9 cellular contexts compared by ENCODE assay signal in the genomic region with DNA sequence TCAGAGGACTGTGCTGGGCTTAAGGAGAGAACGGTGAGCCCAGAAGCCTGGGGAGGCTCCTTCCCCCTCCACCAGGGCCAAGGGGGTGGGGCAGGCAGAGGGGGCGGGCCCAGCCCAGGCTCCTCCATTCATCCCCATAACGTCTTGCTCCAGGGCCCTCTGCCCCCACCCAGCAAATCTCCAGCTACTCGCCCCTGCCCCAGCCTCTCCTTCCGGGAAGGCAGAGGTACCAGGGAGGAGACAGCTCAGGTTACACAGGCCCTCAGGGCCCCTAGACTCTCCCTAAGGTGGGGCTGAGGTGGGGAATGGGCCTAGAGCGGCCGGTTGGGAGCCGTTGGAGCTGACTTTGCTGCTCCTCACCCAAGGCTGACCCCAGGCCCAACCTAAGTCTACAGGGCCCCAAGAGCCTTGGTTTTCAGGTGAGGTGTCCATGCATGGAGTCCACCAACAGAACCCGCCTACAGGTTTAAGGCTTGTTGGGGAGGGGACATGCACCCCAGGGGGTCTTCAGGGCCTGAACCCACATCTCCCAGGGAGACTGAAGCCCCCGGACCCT. TPM values are rescaled to one million over a fixed set of nuclear protein-coding genes. Genes with fewer than 3 reads are reported as not detected.
A peak's percentile ranks its signal among the peaks of the same experiment; 100 is the strongest.
DNase-seq lines count a peak whose midpoint lies in the region; ATAC-seq, FAIRE-seq and TF ChIP-seq lines count a peak whose summit lies in the region.
"Had no signal": no experiment of that assay in that cellular context is flagged by ENCODE, and none has a peak within 500 bp of the region (broad histone marks: within the 10 kb centered on the region; RNA-seq: fewer than 3 reads in every experiment).

No MANE protein-coding gene starts in this region.

- H3K23ac ChIP-seq in IMR-90 (ENCODE audit: low read depth, low read length) = no peak overlapping the region

- H3K79me1 ChIP-seq in IMR-90 (ENCODE audit: low read depth in 1 of 2, low read length in 2 of 2) = no peaks in the 10 kb centered on the region

- H3K27me3 ChIP-seq in IMR-90 (ENCODE audit: control insufficient read depth, insufficient read depth, low read length) = no peaks in the 10 kb centered on the region
- no peaks in the 10 kb centered on the region for H3K27me3 ChIP-seq in breast epithelium
- H3K27me3 ChIP-seq in liver (ENCODE audit: control insufficient read depth in 4 of 4, insufficient read depth in 4 of 4, low read length in 3 of 4) = no peaks in the 10 kb centered on the region

- H3K56ac ChIP-seq in IMR-90 (ENCODE audit: extremely low read depth, insufficient read depth, low read length) = no peak overlapping the region

- H4K91ac ChIP-seq in IMR-90 (ENCODE audit: insufficient read depth, low read depth, low read length) = no peak overlapping the region

- H3K36me3 Mint-ChIP-seq in immature natural killer cell = no peaks in the 10 kb centered on the region

- H3K4me2 ChIP-seq in A549 (peak overlapping the region; percentile 91), IMR-90 (ENCODE audit: low read depth, low read length) (peak overlapping the region; percentile 69)

- H2BK5ac ChIP-seq in IMR-90 (ENCODE audit: low read depth, low read length, poor library complexity, severe bottlenecking) = no peak overlapping the region

- TF ChIP-seq CTCF in A549 (IDR thresholded peaks at IDR 0.05) = no peak
- no peak for TF ChIP-seq CTCF in IMR-90 (conservative IDR thresholded peaks at IDR 0.05; ENCODE audit: low read depth, low read length)
- no peak for TF ChIP-seq CTCF in breast epithelium (IDR thresholded peaks at IDR 0.05)
- no peak for TF ChIP-seq CTCF in liver (IDR thresholded peaks at IDR 0.05; ENCODE audit: low read depth, low read length, missing input control)

- H3K36me3 ChIP-seq in IMR-90 (ENCODE audit: control insufficient read depth, insufficient read depth, low read length) (peaks cover 4% of the 10 kb centered on the region; the same call in 1 of the 2 replicates), breast epithelium (no peaks in the 10 kb centered on the region), liver (ENCODE audit: control insufficient read depth in 4 of 4, insufficient read depth in 3 of 4, low read depth in 1 of 4, low read length in 3 of 4) (peaks cover 0 to 2% (median 0%) of the 10 kb centered on the region in 4 donors), urinary bladder (ENCODE audit: insufficient read depth) (no peaks in the 10 kb centered on the region)

- H2AFZ ChIP-seq in IMR-90 (replicated peaks; ENCODE audit: low read length, poor library complexity) = no peak overlapping the region

- peak in 1 of 2 experiments; percentile 85 for DNase-seq in A549 (ENCODE audit: low read depth in 1 of 2, low spot score in 1 of 2)
- no peak for DNase-seq in IMR-90
- no peak for DNase-seq in breast epithelium (ENCODE audit: low spot score in 2 of 2)
- DNase-seq in immature natural killer cell = no peak

- ATAC-seq in A549 (peak in 1 of 2 experiments; percentile 30; a peak in 3 of 6 replicates), IMR-90 (ENCODE audit: low read depth) (no peak), GM18873 (IDR thresholded peaks at IDR 0.05; ENCODE audit: low FRiP score, unreplicated experiment) (no peak), HG03095 (IDR thresholded peaks at IDR 0.05; ENCODE audit: unreplicated experiment) (no peak)

- no peaks in the 10 kb centered on the region for H3K4me1 Mint-ChIP-seq in immature natural killer cell

- peak overlapping the region in 2 of 5 donors; percentile 13 to 40 for H3K4me3 Mint-ChIP-seq in immature natural killer cell

- H4K20me1 ChIP-seq in IMR-90 (ENCODE audit: insufficient read depth, low read length) = peaks cover 25% of the 10 kb centered on the region

- H4K5ac ChIP-seq in IMR-90 (ENCODE audit: low read depth, low read length) = no peak overlapping the region

- no peak overlapping the region for H3K9ac ChIP-seq in IMR-90 (ENCODE audit: low read depth, low read length)
- H3K9ac ChIP-seq in liver (ENCODE audit: low read depth in 1 of 2, low read length in 2 of 2) = peak overlapping the region in 1 of 2 donors; percentile 14

- no peak overlapping the region for H2BK120ac ChIP-seq in IMR-90 (ENCODE audit: low read depth, low read length)

- dilution Hi-C loops in IMR-90 (cut with HindIII; ENCODE audit: low sequenced_read_pairs, unreplicated experiment) = no loop called here

- in situ Hi-C loops in IMR-90 (cut with MboI; ENCODE audit: low sequenced_read_pairs) = no loop called here

- H2BK15ac ChIP-seq in IMR-90 (ENCODE audit: low read depth, low read length) = no peak overlapping the region

- H3K9me3 Mint-ChIP-seq in immature natural killer cell = no peaks in the 10 kb centered on the region
- H3K9me3 Mint-ChIP-seq: dendritic cell treated with granulocyte-macrophage colony-stimulating factor and Interleukin-4, amounts not matched to agents 40 ng/mL and 50 ng/mL, for 4 days had no signal

- no TSS peak for BruUV-seq in IMR-90 (replicated peaks; lab: Mats Ljungman, UMichigan)

- H3K27me3 Mint-ChIP-seq in immature natural killer cell (ENCODE audit: low read depth in 3 of 3) = peaks cover 2 to 7% (median 5%) of the 10 kb centered on the region in 3 donors

- no peak overlapping the region for H3K4ac ChIP-seq in IMR-90 (ENCODE audit: low read depth, low read length)

- CTCF ChIA-PET in A549 (lab: Yijun Ruan, JAX) (interaction anchor here (1.4 to 12.6 kb wide), 6 partner anchors 9 to 64 kb away, joined by 9 to 290 read pairs (median 68); a partner anchor contains a TSS), IMR-90 (lab: Yijun Ruan, JAX) (interaction anchor here (0.8 kb wide), 1 partner anchor 9 kb away, joined by 3 read pairs; no protein-coding TSS in a partner anchor)

- 8% methylated on average over 2 of the region's 10 CpGs for WGBS in A549 (ENCODE audit: missing lambda C conversion rate)
- no CpG with 5 or more reads among the region's 10 CpGs for WGBS in IMR-90 (ENCODE audit: extremely low coverage in 2 of 2, insufficient read length in 1 of 2), 2 experiments
- 55% methylated on average over 10 of the region's 10 CpGs for WGBS in liver
- 18% methylated on average over 10 of the region's 10 CpGs for WGBS in urinary bladder

- TF ChIP-seq EP300 in A549 (IDR thresholded peaks at IDR 0.05) = no peak

- H3K27ac ChIP-seq in A549 (peak overlapping the region; percentile 97 to 99), IMR-90 (ENCODE audit: insufficient read depth, low read length) (no peak overlapping the region), breast epithelium (peak overlapping the region; percentile 80 to 91), liver (ENCODE audit: low read depth in 1 of 2, low read length in 2 of 2) (peak overlapping the region; percentile 40 to 76), urinary bladder (ENCODE audit: low read depth) (peak overlapping the region; percentile 91)

- no peak overlapping the region for H3K27ac Mint-ChIP-seq in immature natural killer cell
- H3K27ac Mint-ChIP-seq: dendritic cell treated with granulocyte-macrophage colony-stimulating factor and Interleukin-4, amounts not matched to agents 40 ng/mL and 50 ng/mL, for 4 days had no signal

- H3K4me3 ChIP-seq in A549 (peak overlapping the region; percentile 100), IMR-90 (ENCODE audit: insufficient read depth, low read depth, low read length) (peak overlapping the region; percentile 69), breast epithelium (peak overlapping the region; percentile 67 to 86 (median 83)), liver (ENCODE audit: low read depth in 1 of 3, low read length in 3 of 3) (peak overlapping the region in 2 of 3 donors; percentile 58 to 79), urinary bladder (ENCODE audit: low read depth, low read length) (peak overlapping the region; percentile 80)

- H2AK5ac ChIP-seq in IMR-90 (ENCODE audit: low read depth, low read length) = no peak overlapping the region; the same call in 1 of the 2 replicates

- no peak for TF ChIP-seq RAD21 in A549 (conservative IDR thresholded peaks at IDR 0.05 in 1 of 2, IDR thresholded peaks at IDR 0.05 in 1 of 2)
- no peak for TF ChIP-seq RAD21 in IMR-90 (IDR thresholded peaks at IDR 0.05; ENCODE audit: low read length)
- no peak for TF ChIP-seq RAD21 in liver (IDR thresholded peaks at IDR 0.05)

- POLR2A ChIA-PET in A549 (lab: Yijun Ruan, JAX) (interaction anchor here (0.7 to 5.0 kb wide), 5 partner anchors 8 to 62 kb away, joined by 3 to 61 read pairs (median 6); a partner anchor contains a TSS), IMR-90 (lab: Charles Lee; ENCODE audit: unreplicated experiment) (no interaction called here)

- H3K9me1 ChIP-seq in IMR-90 (ENCODE audit: insufficient read depth, low read length) = peaks cover 8% of the 10 kb centered on the region; the same call in 1 of the 2 replicates

- TF ChIP-seq POLR2A in A549 (IDR thresholded peaks at IDR 0.05; ENCODE audit: low read length) (peak; percentile 39), IMR-90 (IDR thresholded peaks at IDR 0.05; ENCODE audit: low read depth, low read length) (no peak), breast epithelium (IDR thresholded peaks at IDR 0.05) (no peak)

- H3K18ac ChIP-seq in IMR-90 (ENCODE audit: low read depth, low read length) = no peak overlapping the region

- H3K9me3 ChIP-seq in A549 = no peaks in the 10 kb centered on the region
- no peaks in the 10 kb centered on the region for H3K9me3 ChIP-seq in IMR-90 (ENCODE audit: control insufficient read depth, insufficient read depth, low read length)
- no peaks in the 10 kb centered on the region for H3K9me3 ChIP-seq in breast epithelium
- H3K9me3 ChIP-seq in liver (ENCODE audit: control insufficient read depth in 4 of 4, low read length in 3 of 4) = no peaks in the 10 kb centered on the region

- H2AK9ac ChIP-seq in IMR-90 (replicated peaks; ENCODE audit: low read depth, low read length, poor library complexity) = peak overlapping the region; percentile 89

- H3K14ac ChIP-seq in IMR-90 (replicated peaks; ENCODE audit: low read depth, low read length) = no peak overlapping the region

- no peak overlapping the region for H4K8ac ChIP-seq in IMR-90 (ENCODE audit: low read depth in 2 of 2, low read length in 2 of 2)

- FAIRE-seq in A549 (lab: Jason Lieb, UNC) = no peak

- H3K4me1 ChIP-seq in A549 = peaks cover 60% of the 10 kb centered on the region
- H3K4me1 ChIP-seq in IMR-90 (ENCODE audit: control insufficient read depth, insufficient read depth, low read length) = peaks cover 33% of the 10 kb centered on the region
- H3K4me1 ChIP-seq in breast epithelium = peaks cover 38 to 58% of the 10 kb centered on the region in 2 donors
- H3K4me1 ChIP-seq in liver (ENCODE audit: control insufficient read depth in 4 of 4, insufficient read depth in 4 of 4, low read length in 3 of 4) = peaks cover 46 to 93% (median 69%) of the 10 kb centered on the region in 4 donors
- H3K4me1 ChIP-seq in urinary bladder (ENCODE audit: insufficient read depth) = peaks cover 2% of the 10 kb centered on the region

- H2BK20ac ChIP-seq in IMR-90 (ENCODE audit: low read depth, low read length) = no peak overlapping the region

- intact Hi-C loops in IMR-90 (cut with micrococcal nuclease) (no loop called here), breast epithelium (cut with DNase I; ENCODE audit: low total_unique reads) (no loop called here)

RNA-seq across cellular contexts. Expression of a gene that starts 1.2 kb away (rescaled TPM):
- polyA plus RNA-seq in A549 (2011; rRNA removed) (20.4 and 31.6 TPM in 2 replicates), A549 (2017; fragmentation: RNase III; extraction: RNeasy Plus Mini Kit Qiagen cat#74134 plus additional on column Dnase treatment) (196 to 212 TPM (median 202 TPM) in 3 replicates), IMR-90 (2012; rRNA removed) (7.3 and 11.4 TPM in 2 replicates), liver (10 to 100 TPM; 13.4 to 13.9 TPM), urinary bladder (162 TPM), immature natural killer cell (under 1 TPM in 1 of 3 donors, not detected in 2; 0.30 TPM)
- polyA plus RNA-seq in A549 (2012; cell fraction: cytosol; rRNA removed) = 91.5 and 122 TPM in 2 replicates
- 829 and 950 TPM in 2 replicates for polyA plus RNA-seq in A549 (2012; cell fraction: nucleus; rRNA removed)
- 26.9 and 28.7 TPM in 2 replicates for polyA minus RNA-seq in A549 (2011; rRNA and poly(A)+ RNA removed)
- total RNA-seq in IMR-90 (2012; rRNA removed) (0.56 and 0.90 TPM in 2 replicates), breast epithelium (100 to 1,000 TPM in 1 of 3 donors, 10 to 100 TPM in 2; 16.6 to 114 (median 53.3) TPM), liver (10 to 100 TPM in 1 of 2 donors, 1 to 10 TPM in 1; 3.6 to 40.2 TPM), urinary bladder (40.4 TPM)
- 15.0 and 17.8 TPM in 2 replicates for polyA plus RNA-seq in IMR-90 (2012; cell fraction: cytosol; rRNA removed)
- polyA plus RNA-seq in IMR-90 (2012; cell fraction: nucleus; rRNA removed; ENCODE audit: low replicate concordance) = 27.9 and 77.8 TPM in 2 replicates

RNA-seq across cellular contexts. Expression of a gene that starts 21.0 kb away (rescaled TPM):
- 3,697 and 4,026 TPM in 2 replicates for polyA plus RNA-seq in A549 (2011; rRNA removed)
- 8,308 and 13,239 TPM in 2 replicates for polyA plus RNA-seq in A549 (2012; cell fraction: cytosol; rRNA removed)
- polyA plus RNA-seq in A549 (2012; cell fraction: nucleus; rRNA removed) = 5,168 and 6,855 TPM in 2 replicates
- polyA plus RNA-seq in A549 (2017; fragmentation: RNase III; extraction: RNeasy Plus Mini Kit Qiagen cat#74134 plus additional on column Dnase treatment) = 2,862 to 2,938 TPM (median 2,871 TPM) in 3 replicates
- polyA minus RNA-seq in A549 (2011; rRNA and poly(A)+ RNA removed) = 804 and 936 TPM in 2 replicates
- 2,710 and 3,846 TPM in 2 replicates for total RNA-seq in IMR-90 (2012; rRNA removed)
- polyA plus RNA-seq in IMR-90 (2012; rRNA removed) = 4,298 and 4,766 TPM in 2 replicates
- 31,826 and 47,741 TPM in 2 replicates for polyA plus RNA-seq in IMR-90 (2012; cell fraction: cytosol; rRNA removed)
- 3,277 and 3,813 TPM in 2 replicates for polyA plus RNA-seq in IMR-90 (2012; cell fraction: nucleus; rRNA removed; ENCODE audit: low replicate concordance)
- total RNA-seq in breast epithelium = 1,000 to 10,000 TPM; 1,723 to 3,116 (median 2,974) TPM
- total RNA-seq in liver = 100 to 1,000 TPM; 378 to 499 TPM
- 1,000 to 10,000 TPM in 1 of 2 donors, 100 to 1,000 TPM in 1; 278 to 1,588 TPM for polyA plus RNA-seq in liver
- total RNA-seq in urinary bladder = 396 TPM
- polyA plus RNA-seq in urinary bladder = 4,730 TPM
- 1,000 to 10,000 TPM in 2 of 3 donors, 100 to 1,000 TPM in 1; 743 to 1,716 (median 1,008) TPM for polyA plus RNA-seq in immature natural killer cell

RNA-seq across cellular contexts. Expression of a gene that starts 41.2 kb away (rescaled TPM):
- polyA plus RNA-seq in A549 (2011; rRNA removed) = 3.9 and 5.0 TPM in 2 replicates
- polyA plus RNA-seq in A549 (2012; cell fraction: cytosol; rRNA removed) = 5.9 and 7.3 TPM in 2 replicates
- 9.4 and 10.5 TPM in 2 replicates for polyA plus RNA-seq in A549 (2012; cell fraction: nucleus; rRNA removed)
- 5.6 to 7.7 TPM (median 6.6 TPM) in 3 replicates for polyA plus RNA-seq in A549 (2017; fragmentation: RNase III; extraction: RNeasy Plus Mini Kit Qiagen cat#74134 plus additional on column Dnase treatment)
- 6.1 and 7.1 TPM in 2 replicates for polyA minus RNA-seq in A549 (2011; rRNA and poly(A)+ RNA removed)
- total RNA-seq in IMR-90 (2012; rRNA removed) = 1.1 and 1.4 TPM in 2 replicates
- 5.1 TPM in 2 replicates for polyA plus RNA-seq in IMR-90 (2012; rRNA removed)
- polyA plus RNA-seq in IMR-90 (2012; cell fraction: cytosol; rRNA removed) = 3.6 and 4.4 TPM in 2 replicates
- 6.7 and 6.8 TPM in 2 replicates for polyA plus RNA-seq in IMR-90 (2012; cell fraction: nucleus; rRNA removed; ENCODE audit: low replicate concordance)
- total RNA-seq in breast epithelium = 1 to 10 TPM; 1.8 to 3.2 (median 2.9) TPM
- 1 to 10 TPM; 2.0 to 3.2 TPM for total RNA-seq in liver
- polyA plus RNA-seq in liver = 1 to 10 TPM in 1 of 2 donors, under 1 TPM in 1; 0.92 to 2.0 TPM
- total RNA-seq in urinary bladder = 2.1 TPM
- polyA plus RNA-seq in urinary bladder = 5.7 TPM
- polyA plus RNA-seq in immature natural killer cell = 1 to 10 TPM; 1.3 to 2.6 (median 2.5) TPM
